11 cellular contexts compared by ENCODE assay signal in the genomic region with DNA sequence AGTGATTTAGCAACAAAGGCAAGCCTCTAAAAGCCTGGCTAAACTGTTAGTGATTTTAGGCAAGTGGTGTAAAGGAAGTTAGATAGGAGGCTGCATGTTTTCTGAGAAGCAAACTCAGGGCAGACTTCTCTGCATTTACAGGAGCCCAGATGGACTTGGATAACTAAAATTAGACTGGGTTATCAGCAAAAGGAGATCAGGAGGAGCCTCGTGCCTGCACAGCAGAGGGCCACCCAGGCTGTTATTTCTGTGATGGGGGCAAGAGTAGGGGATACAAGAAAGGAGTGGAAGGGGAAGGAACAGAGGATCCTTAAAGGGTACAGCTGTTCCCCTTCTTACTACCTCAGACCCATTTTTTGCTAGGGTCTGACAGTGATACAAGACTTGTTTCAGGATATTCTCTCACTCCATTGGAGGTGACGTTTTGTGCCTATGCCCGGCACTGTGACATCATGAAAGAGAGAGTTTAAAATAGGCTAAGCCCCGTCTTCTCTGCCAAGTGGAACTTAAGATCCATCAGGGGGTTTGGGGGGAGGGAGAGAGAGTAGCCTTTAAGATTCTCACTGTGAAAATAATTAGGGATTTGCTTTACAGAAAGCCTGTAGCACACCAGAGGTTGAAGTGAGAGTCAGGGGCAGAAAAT. TPM values are rescaled to one million over a fixed set of nuclear protein-coding genes. Genes with fewer than 3 reads are reported as not detected.
DNase-seq lines count a peak whose midpoint lies in the region; ATAC-seq and TF ChIP-seq lines count a peak whose summit lies in the region.
"Had no signal": no experiment of that assay in that cellular context is flagged by ENCODE, and none has a peak within 500 bp of the region (broad histone marks: within the 10 kb centered on the region; RNA-seq: fewer than 3 reads in every experiment).

No MANE protein-coding gene starts in this region.

- TF ChIP-seq RAD21 in Ishikawa (IDR thresholded peaks at IDR 0.05; ENCODE audit: low read depth), result no peak

- H3K27ac ChIP-seq in caudate nucleus (ENCODE audit: low read depth, low read length), result peak overlapping the region; percentile 60
- H3K27ac ChIP-seq in brain microvascular endothelial cell, result no peak overlapping the region
- H3K27ac ChIP-seq: epithelial cell of prostate had no signal

- TF ChIP-seq CTCF in mesothelial cell of epicardium (IDR thresholded peaks at IDR 0.05; ENCODE audit: unreplicated experiment) (no peak), brain microvascular endothelial cell (IDR thresholded peaks at IDR 0.05; ENCODE audit: low read depth, low read length, missing control alignments) (no peak)

- no peak overlapping the region for H3K4me3 Mint-ChIP-seq in mesothelial cell of epicardium
- H3K4me3 Mint-ChIP-seq: CD4-positive, alpha-beta T cell had no signal

- H3K27me3 ChIP-seq in brain microvascular endothelial cell (replicated peaks), result no peaks in the 10 kb centered on the region

- no peak for TF ChIP-seq EP300 in Ishikawa (IDR thresholded peaks at IDR 0.05; ENCODE audit: borderline replicate concordance)

- H3K36me3 Mint-ChIP-seq in mesothelial cell of epicardium, result peaks cover 1% of the 10 kb centered on the region

- H3K4me1 Mint-ChIP-seq in mesothelial cell of epicardium, result peaks cover 56% of the 10 kb centered on the region

- ATAC-seq in GM18519 (IDR thresholded peaks at IDR 0.05; ENCODE audit: low FRiP score, unreplicated experiment), result no peak
- no peak for ATAC-seq in HG03571 (IDR thresholded peaks at IDR 0.05; ENCODE audit: unreplicated experiment)

- H3K4me3 ChIP-seq in brain microvascular endothelial cell (ENCODE audit: low read depth, low read length), result no peak overlapping the region

- H3K27ac Mint-ChIP-seq in mesothelial cell of epicardium, result peak overlapping the region; percentile 93
- H3K27ac Mint-ChIP-seq: CD4-positive, alpha-beta T cell had no signal

- no peaks in the 10 kb centered on the region for H3K27me3 Mint-ChIP-seq in mesothelial cell of epicardium (ENCODE audit: low read depth)
- H3K27me3 Mint-ChIP-seq: CD4-positive, alpha-beta T cell had no signal

- H3K36me3 ChIP-seq in brain microvascular endothelial cell (replicated peaks), result no peaks in the 10 kb centered on the region

- in situ Hi-C loops in brain microvascular endothelial cell (cut with HindIII; ENCODE audit: low pct_ligation_motif_present, low sequenced_read_pairs), result no loop called here

- H3K9me3 Mint-ChIP-seq in mesothelial cell of epicardium, result no peaks in the 10 kb centered on the region
- H3K9me3 Mint-ChIP-seq: CD4-positive, alpha-beta T cell had no signal

- DNase-seq in caudate nucleus (lab: John Stamatoyannopoulos, UW), result peak in 3 of 61 donors; percentile 24 to 71 (median 63)
- DNase-seq in mesothelial cell of epicardium (ENCODE audit: low spot score in 2 of 2, unreplicated experiment in 2 of 2), result no peak
- DNase-seq in superior temporal gyrus (ENCODE audit: extremely low spot score), result peak; percentile 39
- no peak for DNase-seq in NCI-H1105 (lab: John Stamatoyannopoulos, UW)
- DNase-seq in brain microvascular endothelial cell, result no peak
- DNase-seq: CD4-positive, alpha-beta T cell; NCI-H510A treated with DMSO at 0.1 percent for 48 hours had no signal

TF ChIP-seq in Ishikawa, 13 proteins besides CTCF, POLR2A, EP300 and RAD21:
- 0 out of 2 replicates have a peak, but pooled peaks have one; percentile 25 for TF ChIP-seq CREB1 (IDR thresholded peaks at IDR 0.05; ENCODE audit: low read depth)
- TF ChIP-seq, protein P1, sequence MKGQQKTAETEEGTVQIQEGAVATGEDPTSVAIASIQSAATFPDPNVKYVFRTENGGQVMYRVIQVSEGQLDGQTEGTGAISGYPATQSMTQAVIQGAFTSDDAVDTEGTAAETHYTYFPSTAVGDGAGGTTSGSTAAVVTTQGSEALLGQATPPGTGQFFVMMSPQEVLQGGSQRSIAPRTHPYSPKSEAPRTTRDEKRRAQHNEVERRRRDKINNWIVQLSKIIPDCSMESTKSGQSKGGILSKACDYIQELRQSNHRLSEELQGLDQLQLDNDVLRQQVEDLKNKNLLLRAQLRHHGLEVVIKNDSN (IDR thresholded peaks at IDR 0.05), result no peak
- TF ChIP-seq, protein P2, sequence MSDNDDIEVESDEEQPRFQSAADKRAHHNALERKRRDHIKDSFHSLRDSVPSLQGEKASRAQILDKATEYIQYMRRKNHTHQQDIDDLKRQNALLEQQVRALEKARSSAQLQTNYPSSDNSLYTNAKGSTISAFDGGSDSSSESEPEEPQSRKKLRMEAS (IDR thresholded peaks at IDR 0.05), result no peak

RNA-seq across cellular contexts. Expression of a gene that starts 49.5 kb away (rescaled TPM):
- total RNA-seq in mesothelial cell of epicardium, result 142 to 157 TPM (median 145 TPM) in 3 replicates
